In genomic region chr15:85579011-85579701, GRCh38 we compare ENCODE assay signal across 8 cellular contexts.
A peak's percentile ranks its signal among the peaks of the same experiment; 100 is the strongest.
DNase-seq lines count a peak whose midpoint lies in the region; ATAC-seq lines count a peak whose summit lies in the region.

No MANE protein-coding gene starts in this region.

- H3K4me1 Mint-ChIP-seq in activated T-helper 2 cell treated with anti-CD3 and anti-CD28 coated beads, Interferon-gamma antibody, Interleukin-2, Interleukin-4, amounts not matched to agents 10 μg/mL and 5 μg/mL and 100 μg/mL, durations not matched to agents 14 hours and 24 hours and 36 hours (ENCODE audit: low read depth), result peaks cover 50% of the 10 kb centered on the region
- H3K4me1 Mint-ChIP-seq in stimulated activated memory B cell treated with anti-CD40 and anti-IgM and Interleukin-4, amounts not matched to agents 10 μg/mL and 1 μg/mL and 100 μg/mL, for 72 hours, result peaks cover 54% of the 10 kb centered on the region

- peaks cover 40% of the 10 kb centered on the region for H3K36me3 Mint-ChIP-seq in activated T-helper 2 cell treated with anti-CD3 and anti-CD28 coated beads, Interferon-gamma antibody, Interleukin-2, Interleukin-4, amounts not matched to agents 10 μg/mL and 5 μg/mL and 100 μg/mL, durations not matched to agents 14 hours and 24 hours and 36 hours (ENCODE audit: low read depth)
- H3K36me3 Mint-ChIP-seq in stimulated activated memory B cell treated with anti-CD40 and anti-IgM and Interleukin-4, amounts not matched to agents 10 μg/mL and 1 μg/mL and 100 μg/mL, for 72 hours, result peaks cover 43% of the 10 kb centered on the region

- peak; percentile 74 for ATAC-seq in left colon
- no peak for ATAC-seq in stimulated activated memory B cell treated with anti-CD40 and anti-IgM and Interleukin-4, amounts not matched to agents 10 μg/mL and 1 μg/mL and 100 μg/mL, for 72 hours
- no peak for ATAC-seq in HG02884 (IDR thresholded peaks at IDR 0.05; ENCODE audit: unreplicated experiment)

- no peaks in the 10 kb centered on the region for H3K9me3 Mint-ChIP-seq in activated T-helper 2 cell treated with anti-CD3 and anti-CD28 coated beads, Interferon-gamma antibody, Interleukin-2, Interleukin-4, amounts not matched to agents 10 μg/mL and 5 μg/mL and 100 μg/mL, durations not matched to agents 14 hours and 24 hours and 36 hours
- H3K9me3 Mint-ChIP-seq in stimulated activated memory B cell treated with anti-CD40 and anti-IgM and Interleukin-4, amounts not matched to agents 10 μg/mL and 1 μg/mL and 100 μg/mL, for 72 hours, result no peaks in the 10 kb centered on the region

- DNase-seq in LoVo (ENCODE audit: low spot score), result peak; percentile 57
- no peak for DNase-seq in activated T-helper 2 cell treated with anti-CD3 and anti-CD28 coated beads, Interferon-gamma antibody, Interleukin-2, Interleukin-4, amounts not matched to agents 10 μg/mL and 5 μg/mL and 100 μg/mL, durations not matched to agents 14 hours and 24 hours and 36 hours (ENCODE audit: low spot score)
- DNase-seq in left colon, result peak; percentile 71 to 74
- no peak for DNase-seq in NCI-H1694 (lab: John Stamatoyannopoulos, UW)
- DNase-seq in HCEC 1CT, result no peak
- no peak for DNase-seq in COLO829 (ENCODE audit: low spot score)

- intact Hi-C loops in activated T-helper 2 cell treated with anti-CD3 and anti-CD28 coated beads, Interferon-gamma antibody, Interleukin-2, Interleukin-4, amounts not matched to agents 10 μg/mL and 5 μg/mL and 100 μg/mL, durations not matched to agents 14 hours and 24 hours and 36 hours (cut with micrococcal nuclease), result no loop called here
- intact Hi-C loops in left colon (cut with DNase I, micrococcal nuclease), result no loop called here

- H3K27ac Mint-ChIP-seq in activated T-helper 2 cell treated with anti-CD3 and anti-CD28 coated beads, Interferon-gamma antibody, Interleukin-2, Interleukin-4, amounts not matched to agents 10 μg/mL and 5 μg/mL and 100 μg/mL, durations not matched to agents 14 hours and 24 hours and 36 hours, result peak overlapping the region; percentile 58
- peak overlapping the region; percentile 98 for H3K27ac Mint-ChIP-seq in stimulated activated memory B cell treated with anti-CD40 and anti-IgM and Interleukin-4, amounts not matched to agents 10 μg/mL and 1 μg/mL and 100 μg/mL, for 72 hours

- H3K4me3 Mint-ChIP-seq in activated T-helper 2 cell treated with anti-CD3 and anti-CD28 coated beads, Interferon-gamma antibody, Interleukin-2, Interleukin-4, amounts not matched to agents 10 μg/mL and 5 μg/mL and 100 μg/mL, durations not matched to agents 14 hours and 24 hours and 36 hours (ENCODE audit: low read depth), result no peak overlapping the region
- peak overlapping the region; percentile 40 for H3K4me3 Mint-ChIP-seq in stimulated activated memory B cell treated with anti-CD40 and anti-IgM and Interleukin-4, amounts not matched to agents 10 μg/mL and 1 μg/mL and 100 μg/mL, for 72 hours

- no peaks in the 10 kb centered on the region for H3K27me3 Mint-ChIP-seq in activated T-helper 2 cell treated with anti-CD3 and anti-CD28 coated beads, Interferon-gamma antibody, Interleukin-2, Interleukin-4, amounts not matched to agents 10 μg/mL and 5 μg/mL and 100 μg/mL, durations not matched to agents 14 hours and 24 hours and 36 hours (ENCODE audit: low read depth)
- no peaks in the 10 kb centered on the region for H3K27me3 Mint-ChIP-seq in stimulated activated memory B cell treated with anti-CD40 and anti-IgM and Interleukin-4, amounts not matched to agents 10 μg/mL and 1 μg/mL and 100 μg/mL, for 72 hours

Comparison
In these comparisons a context has a peak if more than half of its experiments do, and no peak if none do; other contexts are left out.
1. DNase-seq: peak in LoVo (single experiment) and left colon (2 of 2); none in activated T-helper 2 cell treated with anti-CD3 and anti-CD28 coated beads, Interferon-gamma antibody, Interleukin-2, Interleukin-4, amounts not matched to agents 10 μg/mL and 5 μg/mL and 100 μg/mL, durations not matched to agents 14 hours and 24 hours and 36 hours (single experiment), NCI-H1694 (single experiment), HCEC 1CT (single experiment) and COLO829 (single experiment).